28 cellular contexts compared by ENCODE assay signal in genomic region chr15:69888406-69888805, GRCh38.
"Had no signal": no experiment of that assay in that cellular context is flagged by ENCODE, and none has a peak within 500 bp of the region (broad histone marks: within the 10 kb centered on the region; RNA-seq: fewer than 3 reads in every experiment).

No MANE protein-coding gene starts in this region.

- H3K36me3 ChIP-seq: stomach, suprapubic skin, thoracic aorta, thyroid gland, tibial artery, tibial nerve, transverse colon, upper lobe of left lung, upper lobe of right lung, uterus, vagina had no signal

- H3K9me3 ChIP-seq: stomach, suprapubic skin, testis, thoracic aorta, thyroid gland, tibial nerve, transverse colon, upper lobe of left lung, upper lobe of right lung, uterus, vagina had no signal

- ATAC-seq: stimulated activated effector memory CD8-positive, alpha-beta T cell treated with anti-CD3 and anti-CD28 coated beads, Interleukin-12 subunit alpha, Interleukin-12 subunit beta, amount 100 ng/mL, for 72 hours; stimulated activated memory B cell treated with anti-CD40 and anti-IgM and Interleukin-4, amounts not matched to agents 10 μg/mL and 1 μg/mL and 100 μg/mL, for 72 hours; stimulated activated naive B cell treated with anti-CD40 and anti-IgM and Interleukin-4, amounts not matched to agents 10 μg/mL and 1 μg/mL and 100 μg/mL, for 72 hours; stimulated activated naive CD8-positive, alpha-beta T cell treated with anti-CD3 and anti-CD28 coated beads, Interleukin-15, amount 100 ng/mL, for 72 hours; stimulated activated naive CD8-positive, alpha-beta T cell treated with anti-CD3 and anti-CD28 coated beads, Interleukin-15, Interleukin-2, amounts not matched to agents 100 U/mL and 50 U/mL, for 24 hours; upper lobe of right lung had no signal

- DNase-seq: stimulated activated CD4-positive, alpha-beta T cell treated with anti-CD3 and anti-CD28 coated beads, Interleukin-2, amount 100 ng/mL, for 48 hours; stimulated activated CD4-positive, alpha-beta T cell treated with anti-CD3 and anti-CD28 coated beads, Interleukin-4, amount 100 ng/mL, for 1 hour; stimulated activated CD4-positive, alpha-beta T cell treated with anti-CD3 and anti-CD28 coated beads, Interleukin-4, amount 100 ng/mL, for 24 hours; stimulated activated CD4-positive, alpha-beta T cell treated with anti-CD3 and anti-CD28 coated beads, Interleukin-4, amount 100 ng/mL, for 4 hours; stimulated activated CD8-positive, alpha-beta memory T cell treated with anti-CD3 and anti-CD28 coated beads, Interleukin-4, amount 100 ng/mL, for 48 hours; stimulated activated naive B cell treated with anti-CD40 and anti-IgM and Interleukin-4, amounts not matched to agents 10 μg/mL and 1 μg/mL and 100 μg/mL, for 72 hours; stimulated activated naive CD4-positive, alpha-beta T cell; stimulated activated naive CD4-positive, alpha-beta T cell treated with Interleukin-2 at 50 U/mL for 16 hours; stimulated activated naive CD8-positive, alpha-beta T cell treated with anti-CD3 and anti-CD28 coated beads, Interleukin-15, amount 100 ng/mL, for 72 hours; stimulated activated naive CD8-positive, alpha-beta T cell treated with anti-CD3 and anti-CD28 coated beads, Interleukin-15, Interleukin-2, amounts not matched to agents 100 U/mL and 50 U/mL, for 24 hours; stomach; substantia nigra; testis; thyroid gland; tibial artery; transverse colon; trophoblast cell; upper lobe of left lung; upper lobe of right lung; uterus had no signal

- H3K27ac ChIP-seq: stomach, suprapubic skin, testis, thoracic aorta, thyroid gland, tibial artery, tibial nerve, transverse colon, upper lobe of left lung, upper lobe of right lung, uterus, vagina had no signal

- H3K36me3 Mint-ChIP-seq: stimulated activated effector memory CD8-positive, alpha-beta T cell treated with anti-CD3 and anti-CD28 coated beads, Interleukin-12 subunit alpha, Interleukin-12 subunit beta, amount 100 ng/mL, for 72 hours; stimulated activated memory B cell treated with anti-CD40 and anti-IgM and Interleukin-4, amounts not matched to agents 10 μg/mL and 1 μg/mL and 100 μg/mL, for 72 hours; type B pancreatic cell had no signal

- H3K27me3 Mint-ChIP-seq: stimulated activated memory B cell treated with anti-CD40 and anti-IgM and Interleukin-4, amounts not matched to agents 10 μg/mL and 1 μg/mL and 100 μg/mL, for 72 hours had no signal

- H3K27me3 ChIP-seq: testis, thyroid gland, transverse colon, upper lobe of left lung, uterus, vagina had no signal

- H3K4me3 ChIP-seq: stomach, suprapubic skin, testis, thoracic aorta, thyroid gland, tibial artery, tibial nerve, transverse colon, upper lobe of left lung, upper lobe of right lung, uterus, vagina had no signal

- H3K4me1 ChIP-seq: stomach, suprapubic skin, thyroid gland, tibial artery, tibial nerve, transverse colon, upper lobe of left lung, upper lobe of right lung, uterus, vagina had no signal

- H3K4me1 Mint-ChIP-seq: stimulated activated effector memory CD8-positive, alpha-beta T cell treated with anti-CD3 and anti-CD28 coated beads, Interleukin-12 subunit alpha, Interleukin-12 subunit beta, amount 100 ng/mL, for 72 hours had no signal

- H3K4me3 Mint-ChIP-seq: stimulated activated effector memory CD8-positive, alpha-beta T cell treated with anti-CD3 and anti-CD28 coated beads, Interleukin-12 subunit alpha, Interleukin-12 subunit beta, amount 100 ng/mL, for 72 hours; stimulated activated memory B cell treated with anti-CD40 and anti-IgM and Interleukin-4, amounts not matched to agents 10 μg/mL and 1 μg/mL and 100 μg/mL, for 72 hours; stimulated activated naive B cell treated with anti-CD40 and anti-IgM and Interleukin-4, amounts not matched to agents 10 μg/mL and 1 μg/mL and 100 μg/mL, for 72 hours; stimulated activated naive CD8-positive, alpha-beta T cell treated with anti-CD3 and anti-CD28 coated beads, Interleukin-15, amount 100 ng/mL, for 72 hours; stimulated activated naive CD8-positive, alpha-beta T cell treated with anti-CD3 and anti-CD28 coated beads, Interleukin-15, Interleukin-2, amounts not matched to agents 100 ng/mL and 50 ng/mL, for 24 hours; type B pancreatic cell had no signal

- H3K27ac Mint-ChIP-seq: stimulated activated effector memory CD8-positive, alpha-beta T cell treated with anti-CD3 and anti-CD28 coated beads, Interleukin-12 subunit alpha, Interleukin-12 subunit beta, amount 100 ng/mL, for 72 hours; stimulated activated naive B cell treated with anti-CD40 and anti-IgM and Interleukin-4, amounts not matched to agents 10 μg/mL and 1 μg/mL and 100 μg/mL, for 72 hours; stimulated activated naive CD8-positive, alpha-beta T cell treated with anti-CD3 and anti-CD28 coated beads, Interleukin-15, amount 100 ng/mL, for 72 hours; stimulated activated naive CD8-positive, alpha-beta T cell treated with anti-CD3 and anti-CD28 coated beads, Interleukin-15, Interleukin-2, amounts not matched to agents 100 ng/mL and 50 ng/mL, for 24 hours; type B pancreatic cell had no signal
